In genomic region chr11:47187723-47188122, GRCh38 we compare ENCODE assay signal across 8 cellular contexts. TPM values are rescaled to one million over a fixed set of nuclear protein-coding genes. Genes with fewer than 3 reads are reported as not detected.
DNase-seq lines count a peak whose midpoint lies in the region; ATAC-seq lines count a peak whose summit lies in the region.

No MANE protein-coding gene starts in this region.

- no peak overlapping the region for H3K27ac Mint-ChIP-seq in T-helper 17 cell

- ATAC-seq in T-helper 17 cell: no peak

- H3K36me3 Mint-ChIP-seq in T-helper 17 cell (ENCODE audit: low read depth): no peaks in the 10 kb centered on the region

- peaks cover 60% of the 10 kb centered on the region for H3K4me1 ChIP-seq in stomach smooth muscle (ENCODE audit: control insufficient read depth, insufficient read depth, low read length)

- no peaks in the 10 kb centered on the region for H3K36me3 ChIP-seq in stomach smooth muscle (ENCODE audit: control insufficient read depth in 2 of 2, insufficient read depth in 2 of 2, low read length in 2 of 2)

- H3K27ac ChIP-seq in layer of hippocampus (ENCODE audit: low read depth, low read length) (peak overlapping the region; percentile 72), stomach smooth muscle (ENCODE audit: low read length) (peak overlapping the region; percentile 93)

- peak overlapping the region; percentile 40 to 81 for H3K4me3 ChIP-seq in stomach smooth muscle (ENCODE audit: low read length in 2 of 2)

- peaks cover 18% of the 10 kb centered on the region for H3K27me3 Mint-ChIP-seq in T-helper 17 cell

- H3K4me3 Mint-ChIP-seq in T-helper 17 cell: no peak overlapping the region

- H3K9me3 ChIP-seq in stomach smooth muscle (ENCODE audit: control insufficient read depth in 2 of 2, low read length in 2 of 2) (no peaks in the 10 kb centered on the region), T-helper 17 cell (ENCODE audit: control insufficient read depth, low read length, poor library complexity, severe bottlenecking) (no peaks in the 10 kb centered on the region)

- DNase-seq in HuH-7 (ENCODE audit: low spot score): peak; percentile 77
- DNase-seq in astrocyte of the hippocampus (ENCODE audit: low read depth, low spot score): peak; percentile 24
- DNase-seq in NCI-H128 (lab: John Stamatoyannopoulos, UW; ENCODE audit: unreplicated experiment): no peak
- no peak for DNase-seq in kidney tubule cell (ENCODE audit: low spot score)
- DNase-seq in AML-193 (lab: John Stamatoyannopoulos, UW): no peak
- DNase-seq in T-helper 17 cell: no peak

- peak overlapping the region; percentile 58 to 68 for H3K9ac ChIP-seq in stomach smooth muscle (ENCODE audit: low read length in 2 of 2)

- no peaks in the 10 kb centered on the region for H3K27me3 ChIP-seq in layer of hippocampus (ENCODE audit: control insufficient read depth, insufficient read depth, low read length)
- H3K27me3 ChIP-seq in stomach smooth muscle (ENCODE audit: control insufficient read depth in 1 of 2, insufficient read depth in 2 of 2, low read length in 2 of 2): no peaks in the 10 kb centered on the region

- peaks cover 7% of the 10 kb centered on the region for H3K4me1 Mint-ChIP-seq in T-helper 17 cell

RNA-seq across cellular contexts. Expression of gene PACSIN3, which starts 1.5 kb away (rescaled TPM):
- total RNA-seq in T-helper 17 cell: 1 to 10 TPM in 1 of 2 donors, under 1 TPM in 1; 0.30 to 1.4 TPM

RNA-seq across cellular contexts. Expression of gene ARFGAP2, which starts 11.0 kb away (rescaled TPM):
- 100 to 1,000 TPM; 181 to 189 TPM for total RNA-seq in T-helper 17 cell

RNA-seq across cellular contexts. Expression of gene DDB2, which starts 27.1 kb away (rescaled TPM):
- 10 to 100 TPM; 75.3 to 77.0 TPM for total RNA-seq in T-helper 17 cell

Comparison
In these comparisons a context has a peak if more than half of its experiments do, and no peak if none do; other contexts are left out.
1. DNase-seq: peak in HuH-7 (single experiment) and astrocyte of the hippocampus (single experiment); none in NCI-H128 (single experiment), kidney tubule cell (single experiment), AML-193 (0 of 2) and T-helper 17 cell (0 of 3).